Comparison of ENCODE assay signal across 8 cellular contexts in genomic region chr1:89454845-89455521, GRCh38.
DNase-seq lines count a peak whose midpoint lies in the region; ATAC-seq, FAIRE-seq and TF ChIP-seq lines count a peak whose summit lies in the region.

No MANE protein-coding gene starts in this region.

- H3K4me3 Mint-ChIP-seq in astrocyte (ENCODE audit: unreplicated experiment): no peak overlapping the region

- no peak overlapping the region for H3K9ac ChIP-seq in SU-DHL-6 (ENCODE audit: low read length)
- no peak overlapping the region for H3K9ac ChIP-seq in astrocyte (ENCODE audit: low read length)

- H3K4me1 ChIP-seq in cardiac muscle cell (ENCODE audit: low read depth): peaks cover 13% of the 10 kb centered on the region
- peaks cover 2% of the 10 kb centered on the region for H3K4me1 ChIP-seq in astrocyte (ENCODE audit: insufficient read depth, low read length)

- DNase-seq in cardiac muscle cell (ENCODE audit: low read depth in 1 of 2, low spot score in 1 of 2): peak; percentile 39 to 67
- DNase-seq in cardiac septum (ENCODE audit: low spot score): no peak
- peak; percentile 16 for DNase-seq in NCI-H128 (lab: John Stamatoyannopoulos, UW; ENCODE audit: unreplicated experiment)
- peak; percentile 12 for DNase-seq in astrocyte (ENCODE audit: low read depth)
- peak; percentile 53 for DNase-seq in iPS-NIHi11 (ENCODE audit: low spot score)
- peak; percentile 16 to 18 for DNase-seq in stimulated activated CD4-positive, alpha-beta T cell treated with anti-CD3 and anti-CD28 coated beads, Interleukin-1b, Interleukin-23, amount 100 ng/mL, for 1 hour (ENCODE audit: low read depth in 2 of 2)

- H3K4me3 ChIP-seq in cardiac muscle cell: no peak overlapping the region
- H3K4me3 ChIP-seq in SU-DHL-6 (ENCODE audit: insufficient read depth, low read length, poor library complexity, severe bottlenecking): no peak overlapping the region
- H3K4me3 ChIP-seq in astrocyte (ENCODE audit: insufficient read depth, low read depth, low read length): no peak overlapping the region

- H3K9me3 Mint-ChIP-seq in astrocyte (ENCODE audit: unreplicated experiment): no peaks in the 10 kb centered on the region

- H3K36me3 Mint-ChIP-seq in astrocyte (ENCODE audit: low read depth, unreplicated experiment): no peaks in the 10 kb centered on the region

- H3K27me3 ChIP-seq in cardiac muscle cell: no peaks in the 10 kb centered on the region
- no peaks in the 10 kb centered on the region for H3K27me3 ChIP-seq in SU-DHL-6 (ENCODE audit: low read length)
- no peaks in the 10 kb centered on the region for H3K27me3 ChIP-seq in astrocyte (ENCODE audit: insufficient read depth, low read length)

- H4K20me1 ChIP-seq in SU-DHL-6 (ENCODE audit: low read depth, low read length) (no peaks in the 10 kb centered on the region), astrocyte (ENCODE audit: insufficient read depth, low read length) (no peaks in the 10 kb centered on the region)

- TF ChIP-seq CTCF in cardiac muscle cell (IDR thresholded peaks at IDR 0.05; ENCODE audit: low read depth, low read length) (peak; percentile 41), SU-DHL-6 (IDR thresholded peaks at IDR 0.05; ENCODE audit: insufficient read depth, low read length, poor library complexity, severe bottlenecking) (peak; percentile 66), astrocyte (IDR thresholded peaks at IDR 0.05; ENCODE audit: insufficient read depth, low read depth, low read length) (peak; percentile 70)

- ATAC-seq in GM18519 (IDR thresholded peaks at IDR 0.05; ENCODE audit: low FRiP score, unreplicated experiment): no peak

- no peaks in the 10 kb centered on the region for H3F3A ChIP-seq in SU-DHL-6 (ENCODE audit: insufficient read depth)

- no peak overlapping the region for H2AFZ ChIP-seq in SU-DHL-6 (ENCODE audit: low read depth, low read length, severe bottlenecking)
- H2AFZ ChIP-seq in astrocyte (ENCODE audit: low read depth, low read length): no peak overlapping the region

- no peaks in the 10 kb centered on the region for H3K9me2 ChIP-seq in SU-DHL-6 (replicated peaks; ENCODE audit: insufficient read depth, low read length)

- H3K79me2 ChIP-seq in SU-DHL-6 (ENCODE audit: insufficient read depth, low read length): no peaks in the 10 kb centered on the region
- no peaks in the 10 kb centered on the region for H3K79me2 ChIP-seq in astrocyte (ENCODE audit: insufficient read depth, low read length)

- H3K36me3 ChIP-seq in cardiac muscle cell (no peaks in the 10 kb centered on the region), SU-DHL-6 (ENCODE audit: low read length) (no peaks in the 10 kb centered on the region), astrocyte (ENCODE audit: insufficient read depth, low read length) (no peaks in the 10 kb centered on the region)

- H3K27ac ChIP-seq in cardiac muscle cell (no peak overlapping the region), SU-DHL-6 (ENCODE audit: low read depth, low read length) (no peak overlapping the region), astrocyte (ENCODE audit: low read depth, low read length) (no peak overlapping the region)

- H3K4me2 ChIP-seq in SU-DHL-6 (ENCODE audit: low read depth, low read length, poor library complexity, severe bottlenecking) (no peak overlapping the region), astrocyte (ENCODE audit: low read length) (no peak overlapping the region)

- FAIRE-seq in astrocyte (lab: Jason Lieb, UNC): peak; percentile 39

- intact Hi-C loops in cardiac septum (cut with DNase I): loop anchor here (5.0 kb wide), 2 partner anchors 98 to 458 kb away; no protein-coding TSS in a partner anchor

- no peaks in the 10 kb centered on the region for H3K27me3 Mint-ChIP-seq in astrocyte (ENCODE audit: low read depth, unreplicated experiment)

- no peaks in the 10 kb centered on the region for H3K9me3 ChIP-seq in cardiac muscle cell (ENCODE audit: low read depth)
- no peaks in the 10 kb centered on the region for H3K9me3 ChIP-seq in SU-DHL-6 (ENCODE audit: insufficient read depth, low read length)
- no peaks in the 10 kb centered on the region for H3K9me3 ChIP-seq in astrocyte (ENCODE audit: insufficient read depth, low read depth, low read length)

- H3K4me1 Mint-ChIP-seq in astrocyte (ENCODE audit: low read depth, unreplicated experiment): peaks cover 18% of the 10 kb centered on the region

- H3K27ac Mint-ChIP-seq in astrocyte (ENCODE audit: unreplicated experiment): no peak overlapping the region
